Comparison of ENCODE assay signal across 10 cellular contexts in the genomic region with DNA sequence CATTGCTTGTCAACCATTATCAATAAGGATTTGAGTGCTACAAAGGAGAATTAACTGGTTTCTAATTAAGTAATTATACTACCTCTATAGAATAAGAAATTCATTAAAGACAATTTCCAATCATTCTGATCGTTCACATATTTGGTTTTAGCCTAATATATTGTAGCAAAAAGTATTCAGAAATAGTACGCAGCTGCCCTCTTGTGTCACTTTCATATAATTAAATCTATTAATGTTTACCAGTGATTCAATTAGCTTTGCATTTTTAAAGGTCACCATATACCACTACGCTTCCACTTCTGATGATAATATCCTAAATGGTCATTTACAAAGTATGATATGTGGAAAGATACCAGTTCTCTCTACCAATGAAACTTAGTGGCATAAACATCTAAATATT.
DNase-seq lines count a peak whose midpoint lies in the region; ATAC-seq and TF ChIP-seq lines count a peak whose summit lies in the region.
"Had no signal": no experiment of that assay in that cellular context is flagged by ENCODE, and none has a peak within 500 bp of the region (broad histone marks: within the 10 kb centered on the region; RNA-seq: fewer than 3 reads in every experiment).

No MANE protein-coding gene starts in this region.

- no peak overlapping the region for H3K4ac ChIP-seq in mesenchymal stem cell (ENCODE audit: low read depth in 1 of 2, low read length in 2 of 2)

- no peak for DNase-seq in MM.1S
- peak; percentile 11 for DNase-seq in mammary epithelial cell
- peak; percentile 50 for DNase-seq in mesenchymal stem cell
- DNase-seq in activated CD4-positive, alpha-beta memory T cell treated with anti-CD3 and anti-CD28 coated beads for 36 hours = no peak
- DNase-seq in mesenteric fat pad (ENCODE audit: low spot score) = no peak
- no peak for DNase-seq in H4 (ENCODE audit: low spot score)
- DNase-seq: NCI-H2081 treated with DMSO at 0.1 percent for 48 hours had no signal

- CTCF ChIA-PET in mammary epithelial cell (lab: Charles Lee; ENCODE audit: low non-redundant PET) = interaction anchor here (0.6 kb wide), 4 partner anchors 55 to 1356 kb away, joined by 3 to 6 read pairs (median 4); no protein-coding TSS in a partner anchor
- CTCF ChIA-PET in activated CD4-positive, alpha-beta memory T cell treated with anti-CD3 and anti-CD28 coated beads for 36 hours (lab: Charles Lee) = no interaction called here

- dilution Hi-C loops in mammary epithelial cell (cut with HindIII; ENCODE audit: low sequenced_read_pairs) = no loop called here

- H3K27ac Mint-ChIP-seq in activated CD4-positive, alpha-beta memory T cell treated with anti-CD3 and anti-CD28 coated beads for 36 hours = no peak overlapping the region

- no peak overlapping the region for H3K23ac ChIP-seq in mesenchymal stem cell (ENCODE audit: low read length in 2 of 2)

- no peaks in the 10 kb centered on the region for H3F3A ChIP-seq in MM.1S (ENCODE audit: insufficient read depth, low read length)

- no peak for ATAC-seq in HG03520 (IDR thresholded peaks at IDR 0.05; ENCODE audit: unreplicated experiment)

- no peak overlapping the region for H2BK120ac ChIP-seq in mesenchymal stem cell (ENCODE audit: low read depth, low read length)

- WGBS in mammary epithelial cell (ENCODE audit: low coverage, missing lambda C conversion rate) = 17% methylated on average over 3 of the region's 3 CpGs
- no CpG with 5 or more reads among the region's 3 CpGs for WGBS in mesenchymal stem cell

- no peak overlapping the region for H2BK15ac ChIP-seq in mesenchymal stem cell (ENCODE audit: low read depth, poor library complexity, severe bottlenecking)

- H3K14ac ChIP-seq in mesenchymal stem cell (ENCODE audit: low read length in 2 of 2) = no peak overlapping the region

- no peaks in the 10 kb centered on the region for H3K79me2 ChIP-seq in MM.1S (ENCODE audit: low read length)
- H3K79me2 ChIP-seq in mammary epithelial cell (ENCODE audit: insufficient read depth, low read length) = no peaks in the 10 kb centered on the region

- no peak overlapping the region for H2BK5ac ChIP-seq in mesenchymal stem cell (ENCODE audit: low read depth, low read length, poor library complexity, severe bottlenecking)

- H3K9me3 Mint-ChIP-seq in activated CD4-positive, alpha-beta memory T cell treated with anti-CD3 and anti-CD28 coated beads for 36 hours = peaks cover 4% of the 10 kb centered on the region

- H3K36me3 ChIP-seq in MM.1S (replicated peaks; ENCODE audit: insufficient read depth, low read length) = no peaks in the 10 kb centered on the region
- H3K36me3 ChIP-seq in mammary epithelial cell (ENCODE audit: insufficient read depth, low read length) = no peaks in the 10 kb centered on the region
- no peaks in the 10 kb centered on the region for H3K36me3 ChIP-seq in mesenchymal stem cell (ENCODE audit: control insufficient read depth in 1 of 2, insufficient read depth in 2 of 2, low read depth in 1 of 2, low read length in 2 of 2)

- TF ChIP-seq CTCF in C4-2B (conservative IDR thresholded peaks at IDR 0.05) (peak; percentile 72), MM.1S (IDR thresholded peaks at IDR 0.05; ENCODE audit: low read length) (peak; percentile 25; the same call in 1 of the 2 replicates), mammary epithelial cell (conservative IDR thresholded peaks at IDR 0.05 in 1 of 2, IDR thresholded peaks at IDR 0.05 in 1 of 2; ENCODE audit: extremely low read depth in 1 of 2, insufficient read depth in 1 of 2, low read depth in 1 of 2, low read length in 2 of 2) (peak; percentile 28 to 48)

- no peak overlapping the region for H2BK12ac ChIP-seq in mesenchymal stem cell (ENCODE audit: low read length in 2 of 2)

- no peak overlapping the region for H4K8ac ChIP-seq in mesenchymal stem cell (ENCODE audit: low read length)

- H3K9me2 ChIP-seq in MM.1S (replicated peaks; ENCODE audit: insufficient read depth, low read length) = no peaks in the 10 kb centered on the region

- no peaks in the 10 kb centered on the region for H4K20me1 ChIP-seq in MM.1S (ENCODE audit: insufficient read depth, low read length)
- H4K20me1 ChIP-seq in mammary epithelial cell (ENCODE audit: insufficient read depth, low read length) = no peaks in the 10 kb centered on the region

- H3K27ac ChIP-seq in C4-2B (no peak overlapping the region), MM.1S (ENCODE audit: low read length) (no peak overlapping the region), mammary epithelial cell (ENCODE audit: insufficient read depth, low read depth, low read length) (no peak overlapping the region), mesenchymal stem cell (ENCODE audit: low read length, poor library complexity, severe bottlenecking) (no peak overlapping the region)
- H3K27ac ChIP-seq: skin epidermis had no signal

- intact Hi-C loops in mammary epithelial cell (cut with micrococcal nuclease) = loop anchor here (1.0 to 5.0 kb wide), 6 partner anchors 852 to 1977 kb away; partner anchors contain the start of gene PLXDC2
- intact Hi-C loops in activated CD4-positive, alpha-beta memory T cell treated with anti-CD3 and anti-CD28 coated beads for 36 hours (cut with micrococcal nuclease) = no loop called here

- H3K27me3 Mint-ChIP-seq in activated CD4-positive, alpha-beta memory T cell treated with anti-CD3 and anti-CD28 coated beads for 36 hours = no peaks in the 10 kb centered on the region

- BruUV-seq in mammary epithelial cell (replicated peaks; lab: Mats Ljungman, UMichigan) = no TSS peak

- H3K9ac ChIP-seq in MM.1S (ENCODE audit: low read length) = no peak overlapping the region
- H3K9ac ChIP-seq in mammary epithelial cell (ENCODE audit: insufficient read depth, low read length) = no peak overlapping the region
- no peak overlapping the region for H3K9ac ChIP-seq in mesenchymal stem cell (ENCODE audit: low read length)

- in situ Hi-C loops in mammary epithelial cell (cut with MboI; ENCODE audit: low sequenced_read_pairs in 2 of 2) = loop anchor here (25.0 kb wide), 2 partner anchors 957 to 1357 kb away; partner anchors contain the start of gene PLXDC2 (in 2 of the 2)

- H3K4me1 ChIP-seq in MM.1S (ENCODE audit: low read length) (no peaks in the 10 kb centered on the region), mammary epithelial cell (ENCODE audit: insufficient read depth, low read length) (peaks cover 6% of the 10 kb centered on the region), mesenchymal stem cell (ENCODE audit: control insufficient read depth, insufficient read depth, low read depth, low read length) (no peaks in the 10 kb centered on the region)

- H3K4me2 ChIP-seq in MM.1S (ENCODE audit: low read depth, low read length) (no peak overlapping the region), mammary epithelial cell (ENCODE audit: insufficient read depth, low read depth, low read length) (no peak overlapping the region), mesenchymal stem cell (ENCODE audit: low read length, poor library complexity, severe bottlenecking) (no peak overlapping the region)

- H3K79me1 ChIP-seq in mesenchymal stem cell (replicated peaks; ENCODE audit: low read length, poor library complexity, severe bottlenecking) = no peaks in the 10 kb centered on the region

- no peak overlapping the region for H2AK5ac ChIP-seq in mesenchymal stem cell (ENCODE audit: low read length, severe bottlenecking)

- no peaks in the 10 kb centered on the region for H3K36me3 Mint-ChIP-seq in activated CD4-positive, alpha-beta memory T cell treated with anti-CD3 and anti-CD28 coated beads for 36 hours

- H3K9me3 ChIP-seq in MM.1S (replicated peaks; ENCODE audit: insufficient read depth, low read length) (no peaks in the 10 kb centered on the region), mammary epithelial cell (replicated peaks; ENCODE audit: insufficient read depth, low read length) (no peaks in the 10 kb centered on the region), mesenchymal stem cell (ENCODE audit: control insufficient read depth, low read length) (no peaks in the 10 kb centered on the region)

- H3K4me3 ChIP-seq in MM.1S (ENCODE audit: low read length) (no peak overlapping the region), mammary epithelial cell (replicated peaks in 1 of 3; ENCODE audit: insufficient read depth in 1 of 3, low read depth in 2 of 3, low read length in 3 of 3) (no peak overlapping the region), mesenchymal stem cell (ENCODE audit: insufficient read depth in 1 of 2, low read depth in 1 of 2, low read length in 2 of 2) (no peak overlapping the region)
- H3K4me3 ChIP-seq: skin epidermis had no signal

- H3K18ac ChIP-seq in mesenchymal stem cell (ENCODE audit: low read depth in 1 of 2, low read length in 2 of 2) = no peak overlapping the region

- H3K27me3 ChIP-seq in MM.1S (replicated peaks; ENCODE audit: insufficient read depth, low read length) (no peaks in the 10 kb centered on the region), mammary epithelial cell (ENCODE audit: insufficient read depth, low read length) (peaks cover under 1% of the 10 kb centered on the region), mesenchymal stem cell (ENCODE audit: control insufficient read depth in 1 of 2, insufficient read depth in 1 of 2, low read length in 2 of 2) (no peaks in the 10 kb centered on the region)

- H2AFZ ChIP-seq in MM.1S (ENCODE audit: low read length) = no peak overlapping the region
- H2AFZ ChIP-seq in mammary epithelial cell (ENCODE audit: low read depth, low read length) = no peak overlapping the region
- H2AFZ ChIP-seq in mesenchymal stem cell (ENCODE audit: low read depth, low read length) = no peak overlapping the region

- POLR2A ChIA-PET in activated CD4-positive, alpha-beta memory T cell treated with anti-CD3 and anti-CD28 coated beads for 36 hours (lab: Charles Lee) = no interaction called here

- H3K4me3 Mint-ChIP-seq in activated CD4-positive, alpha-beta memory T cell treated with anti-CD3 and anti-CD28 coated beads for 36 hours = no peak overlapping the region

- H3K4me1 Mint-ChIP-seq in activated CD4-positive, alpha-beta memory T cell treated with anti-CD3 and anti-CD28 coated beads for 36 hours (ENCODE audit: low read depth) = no peaks in the 10 kb centered on the region

- H4K91ac ChIP-seq in mesenchymal stem cell (ENCODE audit: low read length) = no peak overlapping the region

Comparison
In these comparisons a context has a peak if more than half of its experiments do, and no peak if none do; other contexts are left out.
1. DNase-seq: peak in mammary epithelial cell (single experiment) and mesenchymal stem cell (single experiment); none in MM.1S (single experiment), activated CD4-positive, alpha-beta memory T cell treated with anti-CD3 and anti-CD28 coated beads for 36 hours (single experiment), mesenteric fat pad (single experiment) and H4 (single experiment).
2. Peak in every context shown above with its lines, with median percentiles within 50 percentile points of each other: CTCF ChIP-seq.